In the genomic region with DNA sequence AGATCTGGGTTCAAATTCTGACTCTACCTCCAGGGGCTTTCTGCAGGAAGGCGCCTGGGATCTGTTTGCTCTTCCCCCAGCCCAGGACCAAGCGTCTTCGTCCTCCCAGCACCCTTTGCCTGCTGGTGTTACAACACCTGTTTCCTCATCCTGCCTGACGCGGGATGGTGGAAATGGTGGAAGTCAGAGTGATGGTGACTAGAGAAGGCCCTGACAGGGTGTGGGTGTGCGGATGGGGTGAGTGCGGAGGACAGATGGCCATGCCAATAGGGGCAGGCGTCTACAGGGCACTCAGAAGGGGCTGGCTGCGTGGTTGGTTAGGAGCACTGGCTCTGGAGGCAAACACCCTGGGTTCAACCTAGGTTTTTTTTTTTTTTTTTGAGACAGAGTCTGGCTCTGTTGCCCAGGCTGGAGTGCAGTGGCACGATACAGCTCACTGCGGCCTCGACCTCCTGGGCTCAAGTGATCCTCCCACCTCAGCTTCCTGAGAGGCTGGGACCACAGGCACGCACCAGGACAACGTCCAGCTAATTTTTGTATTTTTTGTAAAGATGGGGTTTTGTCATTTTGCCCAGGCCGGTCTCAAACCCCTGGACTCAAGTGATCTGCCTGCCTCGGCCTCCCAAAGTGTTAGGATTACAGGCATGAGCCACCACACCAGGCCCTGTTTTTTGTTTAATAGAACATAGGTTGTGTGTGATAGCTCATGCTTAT, we compare ENCODE assay signal across 8 cellular contexts. TPM values are rescaled to one million over a fixed set of nuclear protein-coding genes. Genes with fewer than 3 reads are reported as not detected.
A peak's percentile ranks its signal among the peaks of the same experiment; 100 is the strongest.
DNase-seq lines count a peak whose midpoint lies in the region; ATAC-seq and TF ChIP-seq lines count a peak whose summit lies in the region.

No MANE protein-coding gene starts in this region.

- peak overlapping the region; percentile 78 to 88 for H3K9ac ChIP-seq in duodenal mucosa (ENCODE audit: low read depth in 1 of 2, low read length in 2 of 2)

- peaks cover 12% of the 10 kb centered on the region for H3K36me3 ChIP-seq in CD4-positive, alpha-beta memory T cell (ENCODE audit: insufficient read depth, low read length)
- peaks cover 0 to 8% of the 10 kb centered on the region in 2 donors for H3K36me3 ChIP-seq in duodenal mucosa (ENCODE audit: control insufficient read depth in 1 of 2, insufficient read depth in 2 of 2, low read length in 2 of 2)

- TF ChIP-seq POLR2A in GM18505 (IDR thresholded peaks at IDR 0.05; ENCODE audit: borderline replicate concordance, extremely low read depth, insufficient read depth, insufficient read length), result no peak

- H3K4me3 ChIP-seq in CD4-positive, alpha-beta memory T cell (ENCODE audit: low read length in 2 of 2), result peak overlapping the region; percentile 83 to 96
- peak overlapping the region; percentile 74 to 94 for H3K4me3 ChIP-seq in duodenal mucosa (ENCODE audit: low read depth in 1 of 2, low read length in 2 of 2)

- H3K27ac ChIP-seq in CD4-positive, alpha-beta memory T cell (ENCODE audit: low read depth, low read length), result peak overlapping the region; percentile 53
- peak overlapping the region; percentile 61 for H3K27ac ChIP-seq in duodenal mucosa (ENCODE audit: low read depth, low read length)

- no peaks in the 10 kb centered on the region for H3K27me3 ChIP-seq in CD4-positive, alpha-beta memory T cell (ENCODE audit: insufficient read depth, low read length)
- no peaks in the 10 kb centered on the region for H3K27me3 ChIP-seq in duodenal mucosa (ENCODE audit: control insufficient read depth in 1 of 2, insufficient read depth in 2 of 2, low read length in 2 of 2)

- H3K9me3 Mint-ChIP-seq in CD4-positive, alpha-beta memory T cell, result peaks cover 0 to 2% (median 0%) of the 10 kb centered on the region in 8 donors
- H3K9me3 Mint-ChIP-seq in nephron progenitor cell, result no peaks in the 10 kb centered on the region
- H3K9me3 Mint-ChIP-seq in progenitor cell of endocrine pancreas (ENCODE audit: low read depth), result no peaks in the 10 kb centered on the region

- no peak for DNase-seq in CD4-positive, alpha-beta memory T cell
- DNase-seq in NOMO-1 (lab: John Stamatoyannopoulos, UW; ENCODE audit: unreplicated experiment in 2 of 2) (peak; percentile 49 to 54), nephron progenitor cell (no peak), progenitor cell of endocrine pancreas (ENCODE audit: low spot score, unreplicated experiment) (no peak)

- peaks cover 10 to 30% of the 10 kb centered on the region in 2 donors for H3K36me3 Mint-ChIP-seq in CD4-positive, alpha-beta memory T cell
- H3K36me3 Mint-ChIP-seq in nephron progenitor cell (ENCODE audit: low read depth), result no peaks in the 10 kb centered on the region
- no peaks in the 10 kb centered on the region for H3K36me3 Mint-ChIP-seq in progenitor cell of endocrine pancreas (ENCODE audit: insufficient read depth)

- peak overlapping the region; percentile 95 to 99 (median 97) for H3K4me3 Mint-ChIP-seq in CD4-positive, alpha-beta memory T cell
- H3K4me3 Mint-ChIP-seq in nephron progenitor cell (peak overlapping the region; percentile 34), progenitor cell of endocrine pancreas (ENCODE audit: low read depth) (no peak overlapping the region)

- POLR2A ChIA-PET in CD4-positive, alpha-beta memory T cell (lab: Charles Lee; ENCODE audit: partially characterized antibody), result interaction anchor here (0.8 to 2.0 kb wide), 7 partner anchors 13 to 215 kb away, joined by 3 to 17 read pairs (median 3); a partner anchor contains a TSS

- peaks cover 28 to 71% (median 42%) of the 10 kb centered on the region in 4 donors for H3K4me1 Mint-ChIP-seq in CD4-positive, alpha-beta memory T cell
- peaks cover 10% of the 10 kb centered on the region for H3K4me1 Mint-ChIP-seq in nephron progenitor cell
- H3K4me1 Mint-ChIP-seq in progenitor cell of endocrine pancreas (ENCODE audit: low read depth), result peaks cover 3% of the 10 kb centered on the region

- H3K9me3 ChIP-seq in CD4-positive, alpha-beta memory T cell (ENCODE audit: control insufficient read depth in 1 of 2, low read length in 2 of 2), result no peaks in the 10 kb centered on the region
- H3K9me3 ChIP-seq in duodenal mucosa (ENCODE audit: control insufficient read depth in 1 of 2, low read length in 2 of 2), result no peaks in the 10 kb centered on the region

- CTCF ChIA-PET in CD4-positive, alpha-beta memory T cell (lab: Charles Lee; ENCODE audit: partially characterized antibody), result interaction anchor here (1.8 kb wide), 1 partner anchor 16 kb away, joined by 5 read pairs; no protein-coding TSS in a partner anchor

- H3K27ac Mint-ChIP-seq in CD4-positive, alpha-beta memory T cell, result peak overlapping the region; percentile 76 to 96 (median 93)
- no peak overlapping the region for H3K27ac Mint-ChIP-seq in nephron progenitor cell
- H3K27ac Mint-ChIP-seq in progenitor cell of endocrine pancreas, result no peak overlapping the region

- TF ChIP-seq CTCF in nephron progenitor cell (IDR thresholded peaks at IDR 0.05) (no peak), progenitor cell of endocrine pancreas (IDR thresholded peaks at IDR 0.05; ENCODE audit: unreplicated experiment) (no peak)

- ATAC-seq in GM18505 (IDR thresholded peaks at IDR 0.05; ENCODE audit: unreplicated experiment), result no peak
- ATAC-seq in HG02870 (IDR thresholded peaks at IDR 0.05; ENCODE audit: unreplicated experiment), result no peak
- no peak for ATAC-seq in HG02610 (IDR thresholded peaks at IDR 0.05; ENCODE audit: unreplicated experiment)

- intact Hi-C loops in CD4-positive, alpha-beta memory T cell (cut with micrococcal nuclease), result loop anchor here (2.0 kb wide), 1 partner anchor 13 kb away; no protein-coding TSS in a partner anchor

- no peaks in the 10 kb centered on the region for H3K27me3 Mint-ChIP-seq in CD4-positive, alpha-beta memory T cell
- H3K27me3 Mint-ChIP-seq in nephron progenitor cell (ENCODE audit: low read depth, poor library complexity) (peaks cover 29% of the 10 kb centered on the region), progenitor cell of endocrine pancreas (peaks cover 12% of the 10 kb centered on the region)

- peaks cover 54% of the 10 kb centered on the region for H3K4me1 ChIP-seq in CD4-positive, alpha-beta memory T cell (ENCODE audit: insufficient read depth, low read length)
- peaks cover 10 to 37% of the 10 kb centered on the region in 2 donors for H3K4me1 ChIP-seq in duodenal mucosa (ENCODE audit: control insufficient read depth in 1 of 2, insufficient read depth in 2 of 2, low read length in 2 of 2)

RNA-seq across cellular contexts. Expression of a gene that starts 1.5 kb away (rescaled TPM):
- total RNA-seq in CD4-positive, alpha-beta memory T cell, result 10 to 100 TPM; 60.5 to 64.8 TPM
- polyA plus RNA-seq in CD4-positive, alpha-beta memory T cell, result 10 to 100 TPM; 39.3 to 68.5 TPM
- total RNA-seq in progenitor cell of endocrine pancreas, result 3.0 and 3.3 TPM in 2 replicates

RNA-seq across cellular contexts. Expression of a gene that starts 40.5 kb away (rescaled TPM):
- total RNA-seq in CD4-positive, alpha-beta memory T cell, result 10 to 100 TPM; 60.5 to 66.1 TPM
- polyA plus RNA-seq in CD4-positive, alpha-beta memory T cell, result 100 to 1,000 TPM; 189 to 259 TPM
- total RNA-seq in progenitor cell of endocrine pancreas, result 34.8 and 37.2 TPM in 2 replicates

RNA-seq across cellular contexts. Expression of a gene that starts 43.2 kb away (rescaled TPM):
- 10 to 100 TPM; 40.8 to 45.8 TPM for total RNA-seq in CD4-positive, alpha-beta memory T cell
- 10 to 100 TPM; 27.8 to 39.2 TPM for polyA plus RNA-seq in CD4-positive, alpha-beta memory T cell
- 50.4 and 52.5 TPM in 2 replicates for total RNA-seq in progenitor cell of endocrine pancreas

Comparison
In these comparisons a context has a peak if more than half of its experiments do, and no peak if none do; other contexts are left out.
1. DNase-seq: peak in NOMO-1 (2 of 2); none in CD4-positive, alpha-beta memory T cell (0 of 5), nephron progenitor cell (single experiment) and progenitor cell of endocrine pancreas (single experiment).
2. H3K27ac Mint-ChIP-seq: peak in CD4-positive, alpha-beta memory T cell (7 of 7); none in nephron progenitor cell (single experiment) and progenitor cell of endocrine pancreas (single experiment).
3. RNA of a gene that starts 1.5 kb away (total RNA-seq): 60.5 to 64.8 TPM in CD4-positive, alpha-beta memory T cell; 3.0 to 3.3 TPM in progenitor cell of endocrine pancreas; every median in the first group is over 10 times any median in the second.